34 cellular contexts compared by ENCODE assay signal in the genomic region with DNA sequence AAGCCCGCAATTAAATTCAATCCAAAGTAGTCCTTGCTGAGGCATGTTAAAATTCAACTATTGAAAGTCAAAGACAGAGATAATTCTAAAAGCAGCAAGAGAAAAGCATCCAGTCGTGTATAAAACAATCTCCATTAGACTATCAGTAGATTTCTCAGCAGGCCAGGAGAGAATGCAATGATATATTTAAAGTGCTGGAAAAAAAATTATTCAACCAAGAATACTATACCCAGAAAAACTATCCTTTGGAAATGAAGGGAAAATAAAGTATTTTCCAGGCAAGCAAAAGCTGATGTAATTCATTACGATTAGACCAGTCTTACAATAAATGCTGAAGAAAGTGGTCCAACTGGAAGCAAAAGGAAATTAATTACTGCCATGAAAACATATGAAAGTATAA.
"Had no signal": no experiment of that assay in that cellular context is flagged by ENCODE, and none has a peak within 500 bp of the region (broad histone marks: within the 10 kb centered on the region; RNA-seq: fewer than 3 reads in every experiment).

No MANE protein-coding gene starts in this region.

- DNase-seq: Karpas-422, Kasumi-1, MG63, MM.1S, MV-4-11, NCI-H1048, NCI-H1092, NCI-H1092 treated with DMSO at 0.1 percent for 48 hours, NCI-H1105, NCI-H1105 treated with DMSO at 0.1 percent for 48 hours, NCI-H1417, NCI-H1417 treated with DMSO at 0.1 percent for 48 hours, NCI-H1436, NCI-H1436 treated with DMSO at 0.1 percent for 48 hours, NCI-H146, NCI-H1694, NCI-H1694 treated with DMSO at 0.1 percent for 48 hours, NCI-H187, NCI-H187 treated with DMSO at 0.1 percent for 48 hours, NCI-H1930, NCI-H2029, NCI-H2029 treated with DMSO at 0.1 percent for 48 hours, NCI-H2081, NCI-H2081 treated with DMSO at 0.1 percent for 48 hours, NCI-H2107, NCI-H2171, NCI-H2171 treated with DMSO at 0.1 percent for 48 hours, NCI-H2227 treated with DMSO at 0.1 percent for 48 hours, NCI-H226, NCI-H345, NCI-H446, NCI-H446 treated with DMSO at 0.1 percent for 48 hours, NCI-H510A, NCI-H510A treated with DMSO at 0.1 percent for 48 hours had no signal

- H3K36me3 ChIP-seq: MG63 had no signal

- H3K4me3 ChIP-seq: MG63 had no signal
